Comparison of ENCODE assay signal across 19 cellular contexts in the genomic region with DNA sequence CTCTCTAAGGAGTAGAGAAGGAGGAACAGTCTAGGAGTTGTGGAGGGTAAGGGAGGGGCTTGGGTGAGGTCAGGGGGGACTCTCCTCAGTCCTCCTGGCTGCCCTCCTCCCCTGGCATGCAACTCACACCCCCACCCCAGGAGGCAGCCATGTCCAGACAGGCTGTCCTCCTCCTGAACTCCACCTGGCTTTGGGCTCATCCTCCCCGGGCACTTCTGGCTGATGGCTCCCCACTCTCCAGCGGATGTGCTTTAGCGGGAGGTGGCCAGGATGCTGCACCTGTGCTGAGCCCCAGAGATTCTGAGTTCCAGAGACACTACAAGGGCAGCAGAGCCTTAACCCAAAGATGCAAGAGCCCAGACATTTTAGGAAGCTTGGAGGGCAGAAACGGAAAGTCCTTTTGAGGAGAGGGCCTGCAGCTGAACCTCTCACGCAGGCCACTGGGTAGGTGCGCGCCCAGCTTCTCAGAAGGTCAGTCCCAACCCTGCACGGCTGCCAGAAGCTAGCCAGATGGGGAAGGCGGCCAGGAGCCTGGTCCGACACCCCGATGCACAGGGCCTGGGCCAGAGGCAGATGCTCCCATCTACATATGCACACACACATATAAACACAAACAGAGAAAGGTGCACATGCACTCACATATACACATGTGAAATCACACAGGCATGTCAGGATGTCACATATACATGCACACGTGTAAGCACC.
DNase-seq lines count a peak whose midpoint lies in the region; ATAC-seq and TF ChIP-seq lines count a peak whose summit lies in the region.
"Had no signal": no experiment of that assay in that cellular context is flagged by ENCODE, and none has a peak within 500 bp of the region (broad histone marks: within the 10 kb centered on the region; RNA-seq: fewer than 3 reads in every experiment).

No MANE protein-coding gene starts in this region.

- no peak for DNase-seq in activated CD8-positive, alpha-beta memory T cell treated with anti-CD3 and anti-CD28 coated beads, Interleukin-2, amount 10 ng/mL, durations not matched to agents 7 days and 5 days
- no peak for DNase-seq in activated CD8-positive, alpha-beta memory T cell treated with anti-CD3 and anti-CD28 coated beads, Interleukin-2, amount 50 U/mL, for 4 hours
- DNase-seq in immature natural killer cell (no peak), spleen (no peak), cerebellar nuclear complex (lab: John Stamatoyannopoulos, UW) (no peak), lower leg skin (ENCODE audit: low spot score in 2 of 2) (no peak)
- DNase-seq: amniotic stem cell; DMS79; glutamatergic neuron; NCI-H1417 treated with DMSO at 0.1 percent for 48 hours; NCI-H526; pancreas; stimulated activated CD4-positive, alpha-beta T cell treated with anti-CD3 and anti-CD28 coated beads, Interleukin-2, amount 100 ng/mL, for 48 hours had no signal

- no peaks in the 10 kb centered on the region for H3K27me3 ChIP-seq in spleen (replicated peaks in 1 of 7)
- H3K27me3 ChIP-seq: pancreas had no signal

- TF ChIP-seq POLR2A in spleen (IDR thresholded peaks at IDR 0.05) (no peak), lower leg skin (IDR thresholded peaks at IDR 0.05) (no peak)

- CTCF ChIA-PET in activated CD8-positive, alpha-beta memory T cell treated with anti-CD3 and anti-CD28 coated beads, Interleukin-2, amount 10 ng/mL, durations not matched to agents 7 days and 5 days (lab: Charles Lee), result no interaction called here

- H3K4me3 ChIP-seq in spleen, result no peak overlapping the region
- no peak overlapping the region for H3K4me3 ChIP-seq in lower leg skin (ENCODE audit: low read depth, poor library complexity, severe bottlenecking)
- H3K4me3 ChIP-seq: A549, pancreas had no signal

- no peaks in the 10 kb centered on the region for H3K27me3 Mint-ChIP-seq in activated CD8-positive, alpha-beta memory T cell treated with anti-CD3 and anti-CD28 coated beads, Interleukin-2, amount 10 ng/mL, durations not matched to agents 7 days and 5 days
- peaks cover 0 to 1% (median 0%) of the 10 kb centered on the region in 3 donors for H3K27me3 Mint-ChIP-seq in immature natural killer cell (ENCODE audit: low read depth in 3 of 3)

- peaks cover 14% of the 10 kb centered on the region for H3K36me3 Mint-ChIP-seq in activated CD8-positive, alpha-beta memory T cell treated with anti-CD3 and anti-CD28 coated beads, Interleukin-2, amount 10 ng/mL, durations not matched to agents 7 days and 5 days
- H3K36me3 Mint-ChIP-seq in immature natural killer cell, result no peaks in the 10 kb centered on the region

- WGBS in spleen, 5 donors, result 85 to 93% (median 89%) methylated on average over 12 of the region's 12 CpGs
- WGBS in lower leg skin, 2 donors, result 82 to 85% methylated on average over 11 to 12 of the region's 12 CpGs

- intact Hi-C loops in spleen (cut with DNase I; ENCODE audit: low total_unique reads) (no loop called here), lower leg skin (cut with DNase I; ENCODE audit: low total_unique reads) (no loop called here)

- peak overlapping the region; percentile 91 for H3K27ac Mint-ChIP-seq in activated CD8-positive, alpha-beta memory T cell treated with anti-CD3 and anti-CD28 coated beads, Interleukin-2, amount 10 ng/mL, durations not matched to agents 7 days and 5 days
- peak overlapping the region in 5 of 6 donors; percentile 63 to 98 (median 97) for H3K27ac Mint-ChIP-seq in immature natural killer cell

- no peak for ATAC-seq in activated CD8-positive, alpha-beta memory T cell treated with anti-CD3 and anti-CD28 coated beads, Interleukin-2, amount 10 ng/mL, durations not matched to agents 7 days and 5 days
- ATAC-seq in HG03159 (IDR thresholded peaks at IDR 0.05; ENCODE audit: unreplicated experiment), result no peak
- ATAC-seq: A549, HCT116, pancreas had no signal

- H3K4me3 Mint-ChIP-seq in activated CD8-positive, alpha-beta memory T cell treated with anti-CD3 and anti-CD28 coated beads, Interleukin-2, amount 10 ng/mL, durations not matched to agents 7 days and 5 days, result no peak overlapping the region
- no peak overlapping the region for H3K4me3 Mint-ChIP-seq in immature natural killer cell

- no peaks in the 10 kb centered on the region for H3K9me3 ChIP-seq in spleen
- H3K9me3 ChIP-seq: A549, pancreas had no signal

- peaks cover 55% of the 10 kb centered on the region for H3K4me1 Mint-ChIP-seq in activated CD8-positive, alpha-beta memory T cell treated with anti-CD3 and anti-CD28 coated beads, Interleukin-2, amount 10 ng/mL, durations not matched to agents 7 days and 5 days
- H3K4me1 Mint-ChIP-seq in immature natural killer cell, result peaks cover 48 to 50% of the 10 kb centered on the region in 2 donors

- H3K4me1 ChIP-seq in spleen, result peaks cover 9 to 48% (median 35%) of the 10 kb centered on the region in 6 donors

- H3K27ac ChIP-seq in VCaP, result peak overlapping the region; percentile 98
- peak overlapping the region in 5 of 8 donors; percentile 79 to 91 (median 89) for H3K27ac ChIP-seq in spleen
- H3K27ac ChIP-seq: A549, C4-2B had no signal

- peaks cover 2% of the 10 kb centered on the region for H3K9me3 Mint-ChIP-seq in activated CD8-positive, alpha-beta memory T cell treated with anti-CD3 and anti-CD28 coated beads, Interleukin-2, amount 10 ng/mL, durations not matched to agents 7 days and 5 days (ENCODE audit: low read depth)
- H3K9me3 Mint-ChIP-seq in immature natural killer cell, result no peaks in the 10 kb centered on the region
- H3K9me3 Mint-ChIP-seq: activated T-helper 1 cell treated with anti-CD3 and anti-CD28 coated beads, Interleukin-12 subunit alpha, Interleukin-12 subunit beta, Interleukin-2, Interleukin-4 antibody, amounts not matched to agents 30 ng/mL and 10 ng/mL and 1 ng/mL, durations not matched to agents 14 hours and 24 hours and 36 hours had no signal

- no peak for TF ChIP-seq CTCF in VCaP (conservative IDR thresholded peaks at IDR 0.05)
- no peak for TF ChIP-seq CTCF in spleen (IDR thresholded peaks at IDR 0.05 in 8 of 11, conservative IDR thresholded peaks at IDR 0.05 in 3 of 11)
- TF ChIP-seq CTCF in lower leg skin (IDR thresholded peaks at IDR 0.05), result no peak

- peaks cover 0 to 21% (median 3%) of the 10 kb centered on the region in 6 donors for H3K36me3 ChIP-seq in spleen
- H3K36me3 ChIP-seq: pancreas had no signal
